In the genomic region with DNA sequence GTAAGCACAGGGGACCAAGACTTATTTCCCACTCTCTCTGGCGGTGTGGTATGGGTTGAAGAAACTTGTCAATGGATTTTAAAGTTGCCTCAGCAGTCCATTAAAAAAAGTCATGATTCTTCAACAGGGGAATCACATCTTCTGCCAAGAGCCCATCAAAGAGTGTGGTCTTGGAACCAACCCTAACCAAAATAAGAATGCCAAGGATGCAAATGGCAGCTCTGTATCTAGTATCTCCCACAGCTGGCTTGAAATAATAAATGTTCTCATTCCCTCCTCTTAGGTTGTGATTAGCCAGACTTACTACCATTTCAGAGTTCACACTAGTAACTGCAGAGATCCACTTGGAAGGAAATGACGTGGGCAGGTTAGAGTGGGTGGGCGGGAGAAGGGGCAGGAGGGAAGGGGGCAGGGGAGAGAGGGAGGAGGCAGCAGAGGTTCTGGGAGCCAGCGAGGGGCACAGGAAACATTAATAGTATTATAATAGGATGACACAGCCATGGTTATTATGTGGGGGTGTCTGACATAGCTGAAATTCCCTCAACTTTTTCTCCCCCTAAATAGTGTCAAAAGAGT, we compare ENCODE assay signal across 13 cellular contexts.
"Had no signal": no experiment of that assay in that cellular context is flagged by ENCODE, and none has a peak within 500 bp of the region (broad histone marks: within the 10 kb centered on the region; RNA-seq: fewer than 3 reads in every experiment).

No MANE protein-coding gene starts in this region.

- H2AFZ ChIP-seq: neural progenitor cell had no signal

- H3K36me3 ChIP-seq: left ventricle myocardium inferior, neural progenitor cell had no signal

- H3K27ac ChIP-seq: esophagus muscularis mucosa, heart right ventricle, left ventricle myocardium inferior, neural progenitor cell had no signal

- H3K9ac ChIP-seq: neural progenitor cell had no signal

- H3K4me3 ChIP-seq: dorsolateral prefrontal cortex, esophagus muscularis mucosa, heart right ventricle, left ventricle myocardium inferior, neural progenitor cell had no signal

- H3K9me3 ChIP-seq: esophagus muscularis mucosa, heart right ventricle, left ventricle myocardium inferior had no signal

- H3K27me3 ChIP-seq: dorsolateral prefrontal cortex, esophagus muscularis mucosa, neural progenitor cell had no signal

- DNase-seq: activated CD4-positive, alpha-beta T cell treated with anti-CD3 and anti-CD28 coated beads, Interleukin-2, amount 50 U/mL, for 1 hour; activated naive CD4-positive, alpha-beta T cell treated with anti-CD3 and anti-CD28 coated beads, Interleukin-2, amount 50 U/mL, for 16 hours; activated T-cell treated with anti-CD3 and anti-CD28 coated beads for 4 hours; amniotic stem cell; dorsolateral prefrontal cortex; heart right ventricle; islet precursor cell; left ventricle myocardium inferior; mesendoderm; small intestine had no signal

- ATAC-seq: heart right ventricle; stimulated activated effector memory CD8-positive, alpha-beta T cell treated with anti-CD3 and anti-CD28 coated beads, Interleukin-12 subunit alpha, Interleukin-12 subunit beta, amount 100 ng/mL, for 72 hours had no signal
